Comparison of ENCODE assay signal across 11 cellular contexts in genomic region chr3:150469931-150470740, GRCh38.
A peak's percentile ranks its signal among the peaks of the same experiment; 100 is the strongest.
DNase-seq lines count a peak whose midpoint lies in the region; ATAC-seq, FAIRE-seq and TF ChIP-seq lines count a peak whose summit lies in the region.
"Had no signal": no experiment of that assay in that cellular context is flagged by ENCODE, and none has a peak within 500 bp of the region (broad histone marks: within the 10 kb centered on the region; RNA-seq: fewer than 3 reads in every experiment).

No MANE protein-coding gene starts in this region.

- H3K36me3 ChIP-seq in gastroesophageal sphincter (no peaks in the 10 kb centered on the region), small intestine (ENCODE audit: control insufficient read depth in 2 of 2, insufficient read depth in 2 of 2, low read length in 2 of 2) (no peaks in the 10 kb centered on the region), BE2C (no peaks in the 10 kb centered on the region; the same call in 1 of the 2 replicates), kidney (ENCODE audit: control insufficient read depth in 1 of 2, insufficient read depth in 2 of 2, low read length in 2 of 2) (no peaks in the 10 kb centered on the region)

- H3K4me1 ChIP-seq in gastroesophageal sphincter (peaks cover 0 to 14% (median 5%) of the 10 kb centered on the region in 3 donors), small intestine (ENCODE audit: control insufficient read depth in 2 of 2, insufficient read depth in 1 of 2, low read depth in 1 of 2, low read length in 1 of 2) (no peaks in the 10 kb centered on the region), BE2C (no peaks in the 10 kb centered on the region), kidney (ENCODE audit: control insufficient read depth in 1 of 2, insufficient read depth in 1 of 2, low read depth in 1 of 2, low read length in 2 of 2) (no peaks in the 10 kb centered on the region)

- ATAC-seq in SK-N-SH treated with all-trans-retinoic acid at 6 μM for 48 hours (peak; percentile 33), gastroesophageal sphincter (no peak)

- H3K4me3 ChIP-seq in gastroesophageal sphincter (no peak overlapping the region), small intestine (ENCODE audit: low read depth in 1 of 2, low read length in 2 of 2) (no peak overlapping the region), BE2C (ENCODE audit: low read depth, low read length) (no peak overlapping the region), kidney (ENCODE audit: low read length in 2 of 2) (no peak overlapping the region)

- TF ChIP-seq CTCF in gastroesophageal sphincter (IDR thresholded peaks at IDR 0.05) (no peak), BE2C (IDR thresholded peaks at IDR 0.05; ENCODE audit: low read depth, low read length) (no peak), kidney (IDR thresholded peaks at IDR 0.05; ENCODE audit: borderline replicate concordance, extremely low read depth, insufficient read depth) (no peak)

- no peak overlapping the region for H3K9ac ChIP-seq in kidney (ENCODE audit: low read length in 2 of 2)

- 57% methylated on average over 5 to 7 of the region's 7 CpGs for WGBS in gastroesophageal sphincter (ENCODE audit: low coverage in 1 of 2), 2 donors
- WGBS in small intestine, 3 donors = 78 to 85% (median 83%) methylated on average over 7 of the region's 7 CpGs

- TF ChIP-seq POLR2A in gastroesophageal sphincter (IDR thresholded peaks at IDR 0.05) = no peak

- no peak for FAIRE-seq in small intestine (lab: Jason Lieb, UNC)
- no peak for FAIRE-seq in kidney (lab: Jason Lieb, UNC)

- H3K9me3 ChIP-seq in gastroesophageal sphincter (no peaks in the 10 kb centered on the region), small intestine (ENCODE audit: control insufficient read depth, low read depth) (no peaks in the 10 kb centered on the region), BE2C (no peaks in the 10 kb centered on the region), kidney (ENCODE audit: control insufficient read depth in 1 of 2, low read length in 2 of 2) (no peaks in the 10 kb centered on the region)

- intact Hi-C loops in kidney (cut with DNase I) = no loop called here

- no peaks in the 10 kb centered on the region for H3K27me3 ChIP-seq in gastroesophageal sphincter
- no peaks in the 10 kb centered on the region for H3K27me3 ChIP-seq in small intestine (ENCODE audit: control insufficient read depth in 2 of 2, insufficient read depth in 2 of 2, low read length in 2 of 2)
- H3K27me3 ChIP-seq in BE2C = no peaks in the 10 kb centered on the region

- no peak for TF ChIP-seq EP300 in gastroesophageal sphincter (IDR thresholded peaks at IDR 0.05)

- DNase-seq in HK-2 (ENCODE audit: unreplicated experiment) = peak; percentile 45
- DNase-seq in small intestine = peak; percentile 35
- DNase-seq in cortex of kidney (lab: John Stamatoyannopoulos, UW) = no peak
- DNase-seq in CD1c-positive myeloid dendritic cell (ENCODE audit: extremely low spot score) = no peak
- no peak for DNase-seq in BE2C
- DNase-seq in kidney = no peak
- DNase-seq: activated CD4-positive, alpha-beta T cell treated with anti-CD3 and anti-CD28 coated beads, Interleukin-2, amount 50 U/mL, for 4 hours; GDM1; NCI-H1930 had no signal

- H3K27ac ChIP-seq in gastroesophageal sphincter (peak overlapping the region; percentile 59 to 80 (median 69)), small intestine (ENCODE audit: low read depth in 1 of 2, low read length in 1 of 2) (no peak overlapping the region), kidney (ENCODE audit: low read depth in 2 of 2, low read length in 2 of 2) (no peak overlapping the region)

TF ChIP-seq in SK-N-SH treated with all-trans-retinoic acid at 6 μM for 48 hours, 23 proteins besides CTCF, POLR2A, EP300 and RAD21:
- TF ChIP-seq ZNF70 (CRISPR knock-in tag; IDR thresholded peaks at IDR 0.05) = no peak
- TF ChIP-seq ZFP3 (CRISPR knock-in tag; IDR thresholded peaks at IDR 0.05) = no peak
- no peak for TF ChIP-seq ZFP30 (CRISPR knock-in tag; IDR thresholded peaks at IDR 0.05)
- no peak for TF ChIP-seq ZC3H10 (CRISPR knock-in tag; IDR thresholded peaks at IDR 0.05)
- no peak for TF ChIP-seq ZNF8 (CRISPR knock-in tag; IDR thresholded peaks at IDR 0.05)
- TF ChIP-seq CSDC2 (CRISPR knock-in tag; IDR thresholded peaks at IDR 0.05) = no peak
- TF ChIP-seq ZNF565 (CRISPR knock-in tag; conservative IDR thresholded peaks at IDR 0.05; ENCODE audit: low read depth) = no peak
- TF ChIP-seq TOX (CRISPR knock-in tag; IDR thresholded peaks at IDR 0.05; ENCODE audit: borderline replicate concordance) = no peak
- no peak for TF ChIP-seq OSR1 (CRISPR knock-in tag; IDR thresholded peaks at IDR 0.05)
- TF ChIP-seq CREB5 (CRISPR knock-in tag; IDR thresholded peaks at IDR 0.05; ENCODE audit: low read depth) = no peak
- no peak for TF ChIP-seq ARNTL (CRISPR knock-in tag; IDR thresholded peaks at IDR 0.05; ENCODE audit: borderline replicate concordance, low read depth)
- no peak for TF ChIP-seq SNAI2 (CRISPR knock-in tag; IDR thresholded peaks at IDR 0.05)
- TF ChIP-seq, protein P1, sequence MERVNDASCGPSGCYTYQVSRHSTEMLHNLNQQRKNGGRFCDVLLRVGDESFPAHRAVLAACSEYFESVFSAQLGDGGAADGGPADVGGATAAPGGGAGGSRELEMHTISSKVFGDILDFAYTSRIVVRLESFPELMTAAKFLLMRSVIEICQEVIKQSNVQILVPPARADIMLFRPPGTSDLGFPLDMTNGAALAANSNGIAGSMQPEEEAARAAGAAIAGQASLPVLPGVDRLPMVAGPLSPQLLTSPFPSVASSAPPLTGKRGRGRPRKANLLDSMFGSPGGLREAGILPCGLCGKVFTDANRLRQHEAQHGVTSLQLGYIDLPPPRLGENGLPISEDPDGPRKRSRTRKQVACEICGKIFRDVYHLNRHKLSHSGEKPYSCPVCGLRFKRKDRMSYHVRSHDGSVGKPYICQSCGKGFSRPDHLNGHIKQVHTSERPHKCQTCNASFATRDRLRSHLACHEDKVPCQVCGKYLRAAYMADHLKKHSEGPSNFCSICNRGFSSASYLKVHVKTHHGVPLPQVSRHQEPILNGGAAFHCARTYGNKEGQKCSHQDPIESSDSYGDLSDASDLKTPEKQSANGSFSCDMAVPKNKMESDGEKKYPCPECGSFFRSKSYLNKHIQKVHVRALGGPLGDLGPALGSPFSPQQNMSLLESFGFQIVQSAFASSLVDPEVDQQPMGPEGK (CRISPR knock-in tag; IDR thresholded peaks at IDR 0.05; ENCODE audit: borderline replicate concordance) = no peak
- TF ChIP-seq PPARA (CRISPR knock-in tag; IDR thresholded peaks at IDR 0.05; ENCODE audit: borderline replicate concordance) = no peak
- no peak for TF ChIP-seq TCF4 (CRISPR knock-in tag; IDR thresholded peaks at IDR 0.05; ENCODE audit: borderline replicate concordance)
- no peak for TF ChIP-seq BACH2 (CRISPR knock-in tag; IDR thresholded peaks at IDR 0.05; ENCODE audit: borderline replicate concordance)
- no peak for TF ChIP-seq RARB (CRISPR knock-in tag; IDR thresholded peaks at IDR 0.05)
- no peak for TF ChIP-seq GLIS3 (CRISPR knock-in tag; IDR thresholded peaks at IDR 0.05)
- no peak for TF ChIP-seq CSRNP3 (CRISPR knock-in tag; IDR thresholded peaks at IDR 0.05)
- TF ChIP-seq TSHZ2 (CRISPR knock-in tag; IDR thresholded peaks at IDR 0.05) = no peak

Comparison
In these comparisons a context has a peak if more than half of its experiments do, and no peak if none do; other contexts are left out.
1. DNase-seq: peak in HK-2 (single experiment) and small intestine (single experiment); none in cortex of kidney (single experiment), CD1c-positive myeloid dendritic cell (single experiment), BE2C (single experiment) and kidney (single experiment).
2. H3K27ac ChIP-seq: peak in gastroesophageal sphincter (4 of 4); none in small intestine (0 of 2) and kidney (0 of 2).